ENCODE assay signal across 20 cellular contexts in genomic region chr2:160257015-160257741, GRCh38. TPM values are rescaled to one million over a fixed set of nuclear protein-coding genes. Genes with fewer than 3 reads are reported as not detected.
DNase-seq lines count a peak whose midpoint lies in the region; ATAC-seq and TF ChIP-seq lines count a peak whose summit lies in the region.
"Had no signal": no experiment of that assay in that cellular context is flagged by ENCODE, and none has a peak within 500 bp of the region (broad histone marks: within the 10 kb centered on the region; RNA-seq: fewer than 3 reads in every experiment).

No MANE protein-coding gene starts in this region.

- intact Hi-C loops in MCF 10A (cut with micrococcal nuclease) = no loop called here
- intact Hi-C loops in breast epithelium (cut with DNase I; ENCODE audit: low total_unique reads) = no loop called here
- intact Hi-C loops in mucosa of descending colon (cut with DNase I, micrococcal nuclease) = no loop called here
- intact Hi-C loops in CD14-positive monocyte (cut with micrococcal nuclease) = no loop called here

- H3K27ac ChIP-seq in breast epithelium = peak overlapping the region in 1 of 2 donors; percentile 56
- H3K27ac ChIP-seq: neutrophil, tibial nerve had no signal

- TF ChIP-seq CTCF in MCF 10A (IDR thresholded peaks at IDR 0.05; ENCODE audit: unreplicated experiment) (no peak), breast epithelium (IDR thresholded peaks at IDR 0.05) (no peak), chondrocyte (IDR thresholded peaks at IDR 0.05) (no peak), mucosa of descending colon (IDR thresholded peaks at IDR 0.05) (no peak), CD14-positive monocyte (IDR thresholded peaks at IDR 0.05) (no peak)

- H3K4me3 Mint-ChIP-seq in MCF 10A (ENCODE audit: unreplicated experiment) = no peak overlapping the region
- H3K4me3 Mint-ChIP-seq in chondrocyte (ENCODE audit: unreplicated experiment) = no peak overlapping the region
- no peak overlapping the region for H3K4me3 Mint-ChIP-seq in CD14-positive monocyte
- H3K4me3 Mint-ChIP-seq: activated naive CD8-positive, alpha-beta T cell treated with anti-CD3 and anti-CD28 coated beads for 36 hours; CD8-positive, alpha-beta T cell; central memory CD8-positive, alpha-beta T cell; H9; stimulated activated memory B cell treated with anti-CD40 and anti-IgM and Interleukin-4, amounts not matched to agents 10 μg/mL and 1 μg/mL and 100 μg/mL, for 72 hours had no signal

- H3K27me3 ChIP-seq in breast epithelium = no peaks in the 10 kb centered on the region
- H3K27me3 ChIP-seq: neutrophil, tibial nerve had no signal

- H3K4me1 ChIP-seq in breast epithelium = no peaks in the 10 kb centered on the region
- H3K4me1 ChIP-seq in mucosa of descending colon (ENCODE audit: low read depth) = no peaks in the 10 kb centered on the region

- H3K27me3 Mint-ChIP-seq in MCF 10A (ENCODE audit: insufficient read depth, unreplicated experiment) (no peaks in the 10 kb centered on the region), chondrocyte (ENCODE audit: low read depth) (no peaks in the 10 kb centered on the region), CD14-positive monocyte (ENCODE audit: low read depth in 3 of 3) (peaks cover 0 to 1% (median 0%) of the 10 kb centered on the region in 3 donors)

- peak overlapping the region; percentile 30 for H3K27ac Mint-ChIP-seq in MCF 10A (ENCODE audit: low read depth, unreplicated experiment)
- H3K27ac Mint-ChIP-seq in chondrocyte (ENCODE audit: unreplicated experiment) = peak overlapping the region; percentile 70
- no peak overlapping the region for H3K27ac Mint-ChIP-seq in CD14-positive monocyte
- H3K27ac Mint-ChIP-seq: activated naive CD8-positive, alpha-beta T cell treated with anti-CD3 and anti-CD28 coated beads for 36 hours; CD8-positive, alpha-beta T cell; H9; stimulated activated memory B cell treated with anti-CD40 and anti-IgM and Interleukin-4, amounts not matched to agents 10 μg/mL and 1 μg/mL and 100 μg/mL, for 72 hours had no signal

- no TSS peak for BruUV-seq in MCF 10A (replicated peaks; lab: Mats Ljungman, UMichigan)

- POLR2A ChIA-PET in MCF 10A (lab: Yijun Ruan, JAX) = interaction anchor here (0.7 to 1.7 kb wide), 4 partner anchors 9 to 909 kb away, joined by 3 to 5 read pairs (median 4); no protein-coding TSS in a partner anchor

- peaks cover 16% of the 10 kb centered on the region for H3K4me1 Mint-ChIP-seq in MCF 10A (ENCODE audit: insufficient read depth, unreplicated experiment)
- H3K4me1 Mint-ChIP-seq in chondrocyte (ENCODE audit: low read depth) = peaks cover 67% of the 10 kb centered on the region
- H3K4me1 Mint-ChIP-seq in CD14-positive monocyte = peaks cover 8% of the 10 kb centered on the region
- H3K4me1 Mint-ChIP-seq: central memory CD8-positive, alpha-beta T cell; stimulated activated memory B cell treated with anti-CD40 and anti-IgM and Interleukin-4, amounts not matched to agents 10 μg/mL and 1 μg/mL and 100 μg/mL, for 72 hours had no signal

- H3K4me3 ChIP-seq in breast epithelium (no peak overlapping the region), mucosa of descending colon (no peak overlapping the region)
- H3K4me3 ChIP-seq: tibial nerve had no signal

- H3K36me3 ChIP-seq in breast epithelium = no peaks in the 10 kb centered on the region
- no peaks in the 10 kb centered on the region for H3K36me3 ChIP-seq in mucosa of descending colon (ENCODE audit: low read depth)
- H3K36me3 ChIP-seq: neutrophil, tibial nerve had no signal

- H3K9me3 Mint-ChIP-seq in MCF 10A (ENCODE audit: unreplicated experiment) (peaks cover 7% of the 10 kb centered on the region), chondrocyte (ENCODE audit: low read depth) (peaks cover 9% of the 10 kb centered on the region), CD14-positive monocyte (peaks cover 0 to 3% (median 0%) of the 10 kb centered on the region in 7 donors)
- H3K9me3 Mint-ChIP-seq: CD8-positive, alpha-beta T cell had no signal

- DNase-seq in MCF 10A (ENCODE audit: unreplicated experiment) (peak; percentile 38), breast epithelium (ENCODE audit: low spot score in 2 of 2) (no peak), chondrocyte (ENCODE audit: low spot score) (no peak), mucosa of descending colon (peak in 1 of 3 donors; percentile 55), RPMI8226 (no peak), CD14-positive monocyte (ENCODE audit: low spot score) (no peak)
- no peak for DNase-seq in activated CD4-positive, alpha-beta T cell treated with anti-CD3 and anti-CD28 coated beads for 1 hour
- DNase-seq in stimulated activated CD4-positive, alpha-beta T cell treated with anti-CD3 and anti-CD28 coated beads, Interleukin-2, amount 100 ng/mL, for 48 hours = no peak
- DNase-seq: activated naive CD8-positive, alpha-beta T cell treated with anti-CD3 and anti-CD28 coated beads for 36 hours; activated T-cell treated with anti-CD3 and anti-CD28 coated beads, Interleukin-2, amount 50 U/mL, for 1 hour; CD8-positive, alpha-beta T cell; H9; mesendoderm; NCI-H1092 had no signal

- no peak for TF ChIP-seq POLR2A in breast epithelium (IDR thresholded peaks at IDR 0.05)

- ATAC-seq in mucosa of descending colon = peak; percentile 87
- ATAC-seq: CD8-positive, alpha-beta T cell; stimulated activated memory B cell treated with anti-CD40 and anti-IgM and Interleukin-4, amounts not matched to agents 10 μg/mL and 1 μg/mL and 100 μg/mL, for 72 hours had no signal

- H3K9me3 ChIP-seq in breast epithelium (no peaks in the 10 kb centered on the region), mucosa of descending colon (no peaks in the 10 kb centered on the region)
- H3K9me3 ChIP-seq: neutrophil, tibial nerve had no signal

- H3K36me3 Mint-ChIP-seq in MCF 10A (ENCODE audit: insufficient read depth, unreplicated experiment) = no peaks in the 10 kb centered on the region
- H3K36me3 Mint-ChIP-seq in chondrocyte (ENCODE audit: low read depth) = no peaks in the 10 kb centered on the region
- no peaks in the 10 kb centered on the region for H3K36me3 Mint-ChIP-seq in CD14-positive monocyte
- H3K36me3 Mint-ChIP-seq: activated naive CD8-positive, alpha-beta T cell treated with anti-CD3 and anti-CD28 coated beads for 36 hours; CD8-positive, alpha-beta T cell; stimulated activated memory B cell treated with anti-CD40 and anti-IgM and Interleukin-4, amounts not matched to agents 10 μg/mL and 1 μg/mL and 100 μg/mL, for 72 hours had no signal

- CTCF ChIA-PET in MCF 10A (lab: Yijun Ruan, JAX) = interaction anchor here (0.7 to 1.3 kb wide), 5 partner anchors 8 to 783 kb away, joined by 3 to 4 read pairs (median 3); no protein-coding TSS in a partner anchor

RNA-seq across cellular contexts. Expression of gene ITGB6, which starts 57.1 kb away (rescaled TPM):
- total RNA-seq in MCF 10A (2022) (3.8 and 6.9 TPM in 2 replicates), breast epithelium (10 to 100 TPM in 2 of 3 donors, under 1 TPM in 1; 0.16 to 46.1 (median 16.7) TPM), chondrocyte (2.0 to 2.3 TPM (median 2.2 TPM) in 3 replicates), mucosa of descending colon (10 to 100 TPM in 2 of 3 donors, 1 to 10 TPM in 1; 9.0 to 35.7 (median 16.2) TPM)
- not detected for polyA plus RNA-seq in CD14-positive monocyte
- total RNA-seq: A673; activated naive CD8-positive, alpha-beta T cell treated with anti-CD3 and anti-CD28 coated beads for 36 hours; CD8-positive, alpha-beta T cell; H9; SK-MEL-5; tibial nerve had no signal

Comparison
In these comparisons a context has a peak if more than half of its experiments do, and no peak if none do; other contexts are left out.
1. H3K27ac Mint-ChIP-seq: peak in MCF 10A (single experiment) and chondrocyte (single experiment); none in CD14-positive monocyte (0 of 7).